In genomic region chr5:175464414-175465233, GRCh38 we compare ENCODE assay signal across 8 cellular contexts. TPM values are rescaled to one million over a fixed set of nuclear protein-coding genes. Genes with fewer than 3 reads are reported as not detected.
DNase-seq lines count a peak whose midpoint lies in the region; ATAC-seq and TF ChIP-seq lines count a peak whose summit lies in the region.

No MANE protein-coding gene starts in this region.

- H3K79me2 ChIP-seq in DOHH2 (ENCODE audit: control insufficient read depth, low read length) (no peaks in the 10 kb centered on the region), PC-3 (ENCODE audit: low read length) (no peaks in the 10 kb centered on the region)

- H3K4me3 ChIP-seq in DOHH2 (ENCODE audit: low read length) (no peak overlapping the region), PC-3 (ENCODE audit: low read length) (no peak overlapping the region), fibroblast of villous mesenchyme (ENCODE audit: low read depth, low read length) (no peak overlapping the region), psoas muscle (no peak overlapping the region)

- H3K9me2 ChIP-seq in DOHH2 (replicated peaks; ENCODE audit: control insufficient read depth, low read length) (no peaks in the 10 kb centered on the region), PC-3 (replicated peaks; ENCODE audit: low read length) (no peaks in the 10 kb centered on the region)

- H3K4me2 ChIP-seq in DOHH2 (ENCODE audit: low read length) (no peak overlapping the region), PC-3 (ENCODE audit: low read length) (no peak overlapping the region)

- H3K4me1 ChIP-seq in DOHH2 (ENCODE audit: control insufficient read depth, low read length) (peaks cover 3% of the 10 kb centered on the region; the same call in 1 of the 2 replicates), PC-3 (ENCODE audit: insufficient read depth, low read length) (no peaks in the 10 kb centered on the region), psoas muscle (no peaks in the 10 kb centered on the region)

- H3K27ac ChIP-seq in DOHH2 (ENCODE audit: low read depth, low read length) = no peak overlapping the region
- no peak overlapping the region for H3K27ac ChIP-seq in PC-3 (ENCODE audit: low read length)
- no peak overlapping the region for H3K27ac ChIP-seq in psoas muscle

- H3K27me3 ChIP-seq in DOHH2 (ENCODE audit: control insufficient read depth, low read length) (peaks cover 8% of the 10 kb centered on the region), PC-3 (ENCODE audit: low read length) (peaks cover 29% of the 10 kb centered on the region), psoas muscle (ENCODE audit: insufficient read depth in 3 of 3, low read length in 2 of 3) (no peaks in the 10 kb centered on the region)

- DNase-seq in PC-3 (peak; percentile 71), fibroblast of villous mesenchyme (ENCODE audit: low read depth) (peak; percentile 41), psoas muscle (no peak), omental fat pad (ENCODE audit: low spot score) (no peak)
- peak; percentile 82 to 83 for DNase-seq in activated T-cell treated with anti-CD3 and anti-CD28 coated beads, Interleukin-2, amount 50 U/mL, for 48 hours

- 23 to 27% (median 24%) methylated on average over 10 of the region's 10 CpGs for WGBS in psoas muscle, 3 donors

- ATAC-seq in GM21390 (IDR thresholded peaks at IDR 0.05; ENCODE audit: unreplicated experiment) (peak; percentile 99), HG03571 (IDR thresholded peaks at IDR 0.05; ENCODE audit: unreplicated experiment) (peak; percentile 99), PC-3 (peak; percentile 90), psoas muscle (peak in 3 of 4 donors; percentile 46 to 64 (median 62)), omental fat pad (ENCODE audit: low FRiP score) (no peak)

- POLR2A ChIA-PET in PC-3 (lab: Charles Lee; ENCODE audit: unreplicated experiment) = no interaction called here

- CTCF ChIA-PET in PC-3 (lab: Charles Lee) = interaction anchor here (0.9 kb wide), 1 partner anchor 265 kb away, joined by 3 read pairs; no protein-coding TSS in a partner anchor

- no TSS peak for BruUV-seq in PC-3 (replicated peaks; lab: Mats Ljungman, UMichigan)

- no peaks in the 10 kb centered on the region for H3K36me3 ChIP-seq in DOHH2 (ENCODE audit: control insufficient read depth, low read length)
- H3K36me3 ChIP-seq in PC-3 (ENCODE audit: low read depth, low read length) = no peaks in the 10 kb centered on the region
- H3K36me3 ChIP-seq in psoas muscle (ENCODE audit: insufficient read depth in 1 of 2, low read depth in 1 of 2) = no peaks in the 10 kb centered on the region

- no peak overlapping the region for H3K9ac ChIP-seq in PC-3 (ENCODE audit: low read length)

- H4K20me1 ChIP-seq in DOHH2 (ENCODE audit: control insufficient read depth, insufficient read depth, low read depth, low read length) (no peaks in the 10 kb centered on the region), PC-3 (ENCODE audit: low read length) (no peaks in the 10 kb centered on the region)

- H2AFZ ChIP-seq in PC-3 (ENCODE audit: low read length) = no peak overlapping the region

- H3K9me3 ChIP-seq in DOHH2 (ENCODE audit: control insufficient read depth, insufficient read depth, low read length) (no peaks in the 10 kb centered on the region), PC-3 (ENCODE audit: low read length) (no peaks in the 10 kb centered on the region), psoas muscle (no peaks in the 10 kb centered on the region)

- intact Hi-C loops in PC-3 (cut with micrococcal nuclease) = no loop called here
- intact Hi-C loops in psoas muscle (cut with DNase I) = loop anchor here in 1 of 2 donors (5.0 kb wide), 1 partner anchor 512 kb away; no protein-coding TSS in a partner anchor

- H3F3A ChIP-seq in DOHH2 (ENCODE audit: control insufficient read depth, insufficient read depth) (no peaks in the 10 kb centered on the region), PC-3 (ENCODE audit: low read length, unreplicated experiment) (no peaks in the 10 kb centered on the region)

- peak; percentile 73 for TF ChIP-seq CTCF in DOHH2 (IDR thresholded peaks at IDR 0.05; ENCODE audit: low read depth, low read length, poor library complexity, severe bottlenecking)
- peak; percentile 61 for TF ChIP-seq CTCF in PC-3 (conservative IDR thresholded peaks at IDR 0.05; ENCODE audit: low read depth, low read length)
- peak; percentile 85 for TF ChIP-seq CTCF in fibroblast of villous mesenchyme (IDR thresholded peaks at IDR 0.05; ENCODE audit: insufficient read depth, low read depth, low read length)
- peak; percentile 48 for TF ChIP-seq CTCF in psoas muscle (IDR thresholded peaks at IDR 0.05)
- no peak for TF ChIP-seq CTCF in omental fat pad (IDR thresholded peaks at IDR 0.05)

RNA-seq across cellular contexts. Expression of gene SFXN1, which starts 13.7 kb away (rescaled TPM):
- total RNA-seq in PC-3 (2014; rRNA removed) (46.5 and 54.4 TPM in 2 replicates), fibroblast of villous mesenchyme (54.4 and 86.8 TPM in 2 replicates), psoas muscle (10 to 100 TPM in 3 of 4 donors, 1 to 10 TPM in 1; 8.6 to 25.0 (median 13.7) TPM), omental fat pad (10 to 100 TPM; 18.8 to 32.6 (median 23.7) TPM)
- 10 to 100 TPM in 2 of 3 donors, 1 to 10 TPM in 1; 8.7 to 17.2 (median 17.0) TPM for polyA plus RNA-seq in psoas muscle

RNA-seq across cellular contexts. Expression of gene DRD1, which starts 20.6 kb away (rescaled TPM):
- total RNA-seq in PC-3 (2014; rRNA removed) = not detected in 2 replicates
- under 0.01 TPM in 2 replicates for total RNA-seq in fibroblast of villous mesenchyme
- total RNA-seq in psoas muscle = under 1 TPM in 1 of 4 donors, not detected in 3; 0.06 TPM
- polyA plus RNA-seq in psoas muscle = under 1 TPM in 1 of 3 donors, not detected in 2; 0.01 TPM
- under 1 TPM in 3 of 4 donors, not detected in 1; 0.13 to 0.96 (median 0.32) TPM for total RNA-seq in omental fat pad

Comparison
In these comparisons a context has a peak if more than half of its experiments do, and no peak if none do; other contexts are left out.
1. CTCF ChIP-seq: peak in DOHH2 (single experiment), PC-3 (single experiment), fibroblast of villous mesenchyme (single experiment) and psoas muscle (single experiment); none in omental fat pad (0 of 3).
2. DNase-seq: peak in PC-3 (single experiment), activated T-cell treated with anti-CD3 and anti-CD28 coated beads, Interleukin-2, amount 50 U/mL, for 48 hours (2 of 2) and fibroblast of villous mesenchyme (single experiment); none in psoas muscle (0 of 2) and omental fat pad (single experiment).